22 cellular contexts compared by ENCODE assay signal in genomic region chr19:16698914-16699313, GRCh38. TPM values are rescaled to one million over a fixed set of nuclear protein-coding genes. Genes with fewer than 3 reads are reported as not detected.
A peak's percentile ranks its signal among the peaks of the same experiment; 100 is the strongest.
DNase-seq lines count a peak whose midpoint lies in the region; ATAC-seq and TF ChIP-seq lines count a peak whose summit lies in the region.
"Had no signal": no experiment of that assay in that cellular context is flagged by ENCODE, and none has a peak within 500 bp of the region (broad histone marks: within the 10 kb centered on the region; RNA-seq: fewer than 3 reads in every experiment).

No MANE protein-coding gene starts in this region.

- no peaks in the 10 kb centered on the region for H4K20me1 ChIP-seq in mammary epithelial cell (ENCODE audit: insufficient read depth, low read length)
- H4K20me1 ChIP-seq: BLaER1 treated with 17β-estradiol and CSF1 and Interleukin-3, amounts not matched to agents 10 nM and 100 nM had no signal

- in situ Hi-C loops in mammary epithelial cell (cut with MboI; ENCODE audit: low sequenced_read_pairs in 2 of 2): no loop called here

- no TSS peak for BruUV-seq in mammary epithelial cell (replicated peaks; lab: Mats Ljungman, UMichigan)

- CTCF ChIA-PET in mammary epithelial cell (lab: Charles Lee; ENCODE audit: low non-redundant PET): no interaction called here

- no peak overlapping the region for H3K4me2 ChIP-seq in mammary epithelial cell (ENCODE audit: insufficient read depth, low read depth, low read length)
- H3K4me2 ChIP-seq: BLaER1 treated with 17β-estradiol and CSF1 and Interleukin-3, amounts not matched to agents 10 nM and 100 nM had no signal

- peak overlapping the region; percentile 52 for H2AFZ ChIP-seq in mammary epithelial cell (ENCODE audit: low read depth, low read length)

- H3K79me2 ChIP-seq in mammary epithelial cell (ENCODE audit: insufficient read depth, low read length): no peaks in the 10 kb centered on the region

- DNase-seq in NCI-H524 treated with DMSO at 0.1 percent for 48 hours (lab: John Stamatoyannopoulos, UW) (peak; percentile 33), mammary epithelial cell (no peak), lower lobe of right lung (peak; percentile 46), EL (no peak)
- no peak for DNase-seq in effector CD8-positive, alpha-beta T cell (lab: John Stamatoyannopoulos, UW)
- DNase-seq: activated CD4-positive, alpha-beta T cell treated with anti-CD3 and anti-CD28 coated beads, Interleukin-2, amount 10 ng/mL, durations not matched to agents 24 days and 14 days; activated naive CD4-positive, alpha-beta T cell treated with Interleukin-2 at 50 U/mL for 16 hours; activated T-cell treated with anti-CD3 and anti-CD28 coated beads, Interleukin-2, amount 50 U/mL, for 72 hours; DMS79; GF-D8; H7; naive thymus-derived CD8-positive, alpha-beta T cell; NCI-H1092 treated with DMSO at 0.1 percent for 48 hours; NCI-H2029 treated with DMSO at 0.1 percent for 48 hours; stimulated activated naive CD4-positive, alpha-beta T cell treated with Interleukin-2 at 50 U/mL for 16 hours had no signal

- no peak for TF ChIP-seq CTCF in mammary epithelial cell (conservative IDR thresholded peaks at IDR 0.05 in 1 of 2, IDR thresholded peaks at IDR 0.05 in 1 of 2; ENCODE audit: extremely low read depth in 1 of 2, insufficient read depth in 1 of 2, low read depth in 1 of 2, low read length in 2 of 2)
- no peak for TF ChIP-seq CTCF in lower lobe of right lung (IDR thresholded peaks at IDR 0.05)

- H3K4me1 ChIP-seq in mammary epithelial cell (ENCODE audit: insufficient read depth, low read length): peaks cover 11% of the 10 kb centered on the region
- no peaks in the 10 kb centered on the region for H3K4me1 ChIP-seq in lower lobe of right lung
- peaks cover 14 to 22% (median 18%) of the 10 kb centered on the region in 3 donors for H3K4me1 ChIP-seq in skeletal muscle tissue (ENCODE audit: control insufficient read depth in 3 of 3, insufficient read depth in 3 of 3, low read length in 3 of 3)
- H3K4me1 ChIP-seq: BLaER1 treated with 17β-estradiol and CSF1 and Interleukin-3, amounts not matched to agents 10 nM and 100 nM; vagina had no signal

- H3K27me3 ChIP-seq in mammary epithelial cell (ENCODE audit: insufficient read depth, low read length) (no peaks in the 10 kb centered on the region), lower lobe of right lung (ENCODE audit: low read depth) (no peaks in the 10 kb centered on the region), skeletal muscle tissue (ENCODE audit: control insufficient read depth in 3 of 3, insufficient read depth in 3 of 3, low read length in 3 of 3) (no peaks in the 10 kb centered on the region)
- H3K27me3 ChIP-seq: BLaER1 treated with 17β-estradiol and CSF1 and Interleukin-3, amounts not matched to agents 10 nM and 100 nM; ovary; vagina had no signal

- intact Hi-C loops in mammary epithelial cell (cut with micrococcal nuclease) (no loop called here), lower lobe of right lung (cut with DNase I) (no loop called here)

- dilution Hi-C loops in mammary epithelial cell (cut with HindIII; ENCODE audit: low sequenced_read_pairs): no loop called here

- H3K9ac ChIP-seq in mammary epithelial cell (ENCODE audit: insufficient read depth, low read length) (no peak overlapping the region), skeletal muscle tissue (ENCODE audit: low read depth in 1 of 3, low read length in 3 of 3) (peak overlapping the region in 1 of 3 donors; percentile 40)
- H3K9ac ChIP-seq: BLaER1 treated with 17β-estradiol and CSF1 and Interleukin-3, amounts not matched to agents 10 nM and 100 nM had no signal

- ATAC-seq in lower lobe of right lung: peak; percentile 36 to 68
- no peak for ATAC-seq in HG02642 (IDR thresholded peaks at IDR 0.05; ENCODE audit: poor library complexity, unreplicated experiment)
- no peak for ATAC-seq in GM21529 (IDR thresholded peaks at IDR 0.05; ENCODE audit: unreplicated experiment)
- ATAC-seq: activated T-cell treated with anti-CD3 and anti-CD28 coated beads, Interleukin-2, amount 50 U/mL, for 72 hours; naive thymus-derived CD8-positive, alpha-beta T cell had no signal

- no peaks in the 10 kb centered on the region for H3K9me3 ChIP-seq in mammary epithelial cell (replicated peaks; ENCODE audit: insufficient read depth, low read length)
- no peaks in the 10 kb centered on the region for H3K9me3 ChIP-seq in lower lobe of right lung
- H3K9me3 ChIP-seq in skeletal muscle tissue (ENCODE audit: control insufficient read depth in 3 of 3, low read length in 3 of 3): no peaks in the 10 kb centered on the region
- H3K9me3 ChIP-seq: ovary, vagina had no signal

- no peak overlapping the region for H3K4me3 ChIP-seq in mammary epithelial cell (replicated peaks in 1 of 3; ENCODE audit: insufficient read depth in 1 of 3, low read depth in 2 of 3, low read length in 3 of 3)
- no peak overlapping the region for H3K4me3 ChIP-seq in lower lobe of right lung
- no peak overlapping the region for H3K4me3 ChIP-seq in skeletal muscle tissue (ENCODE audit: low read length in 3 of 3)
- H3K4me3 ChIP-seq: BLaER1 treated with 17β-estradiol and CSF1 and Interleukin-3, amounts not matched to agents 10 nM and 100 nM; ovary; vagina had no signal

- H3K27ac ChIP-seq in mammary epithelial cell (ENCODE audit: insufficient read depth, low read depth, low read length) (no peak overlapping the region), lower lobe of right lung (no peak overlapping the region), skeletal muscle tissue (ENCODE audit: low read depth, low read length) (peak overlapping the region; percentile 61)
- H3K27ac ChIP-seq: BLaER1 treated with 17β-estradiol and CSF1 and Interleukin-3, amounts not matched to agents 10 nM and 100 nM; ovary; vagina had no signal

- H3K36me3 ChIP-seq in mammary epithelial cell (ENCODE audit: insufficient read depth, low read length): no peaks in the 10 kb centered on the region
- H3K36me3 ChIP-seq in lower lobe of right lung: no peaks in the 10 kb centered on the region
- no peaks in the 10 kb centered on the region for H3K36me3 ChIP-seq in skeletal muscle tissue (ENCODE audit: control insufficient read depth in 3 of 3, insufficient read depth in 3 of 3, low read length in 3 of 3)
- H3K36me3 ChIP-seq: BLaER1 treated with 17β-estradiol and CSF1 and Interleukin-3, amounts not matched to agents 10 nM and 100 nM; ovary; vagina had no signal

- 6% methylated on average over 5 of the region's 5 CpGs for WGBS in mammary epithelial cell (ENCODE audit: low coverage, missing lambda C conversion rate)

RNA-seq across cellular contexts. Expression of gene NWD1, which starts 20.7 kb away (rescaled TPM):
- 1 to 10 TPM in 1 of 2 donors, under 1 TPM in 1; 0.87 to 1.5 TPM for total RNA-seq in mammary epithelial cell
- polyA plus RNA-seq in mammary epithelial cell: 1.6 TPM
- polyA minus RNA-seq in mammary epithelial cell: 3.2 TPM
- 3.0 TPM for total RNA-seq in lower lobe of right lung
- under 0.01 TPM for total RNA-seq in skeletal muscle tissue
- total RNA-seq: activated CD4-positive, alpha-beta T cell treated with anti-CD3 and anti-CD28 coated beads, Interleukin-2, amount 10 ng/mL, durations not matched to agents 24 days and 14 days; activated T-cell treated with anti-CD3 and anti-CD28 coated beads, Interleukin-2, amount 50 U/mL, for 72 hours; H7; naive thymus-derived CD8-positive, alpha-beta T cell had no signal
- polyA plus RNA-seq: IgD-negative memory B cell; naive thymus-derived CD8-positive, alpha-beta T cell had no signal

RNA-seq across cellular contexts. Expression of gene TMEM38A, which starts 38.0 kb away (rescaled TPM):
- total RNA-seq in mammary epithelial cell (1 to 10 TPM; 3.5 to 6.3 TPM), lower lobe of right lung (7.1 TPM), skeletal muscle tissue (129 TPM)
- polyA plus RNA-seq in mammary epithelial cell: 4.1 TPM
- polyA minus RNA-seq in mammary epithelial cell: 5.0 TPM

RNA-seq across cellular contexts. Expression of gene SMIM7, which starts 39.0 kb away (rescaled TPM):
- total RNA-seq in mammary epithelial cell (10 to 100 TPM; 44.5 to 56.3 TPM), lower lobe of right lung (70.5 TPM), skeletal muscle tissue (48.0 TPM)
- polyA plus RNA-seq in mammary epithelial cell: 55.8 TPM
- polyA minus RNA-seq in mammary epithelial cell: 48.3 TPM

Comparison
In these comparisons a context has a peak if more than half of its experiments do, and no peak if none do; other contexts are left out.
1. DNase-seq: peak in NCI-H524 treated with DMSO at 0.1 percent for 48 hours (single experiment) and lower lobe of right lung (single experiment); none in mammary epithelial cell (single experiment), EL (single experiment) and effector CD8-positive, alpha-beta T cell (single experiment).
2. ATAC-seq: peak in lower lobe of right lung (2 of 2); none in HG02642 (single experiment) and GM21529 (single experiment).
3. RNA of gene TMEM38A, which starts 38.0 kb away (total RNA-seq): 129 TPM in skeletal muscle tissue (single experiment); 7.1 TPM in lower lobe of right lung (single experiment) and 3.5 to 6.3 TPM in mammary epithelial cell; every median in the first group is over 10 times any median in the second.